ENCODE assay signal across 2 cellular contexts in genomic region chr2:20267529-20267928, GRCh38.
TF ChIP-seq lines count a peak whose summit lies in the region.

No MANE protein-coding gene starts in this region.

TF ChIP-seq in HEK293, 187 proteins besides CTCF, POLR2A, EP300 and RAD21:
- no peak for TF ChIP-seq ZNF211 (tag by site-specific recombination; IDR thresholded peaks at IDR 0.05; ENCODE audit: low read depth)
- no peak for TF ChIP-seq ZNF664 (tag by site-specific recombination; IDR thresholded peaks at IDR 0.05)
- TF ChIP-seq ZBTB20 (tag by site-specific recombination; IDR thresholded peaks at IDR 0.05) = no peak
- TF ChIP-seq ZNF785 (tag by site-specific recombination; IDR thresholded peaks at IDR 0.05) = no peak
- TF ChIP-seq ZNF501 (tag by site-specific recombination; IDR thresholded peaks at IDR 0.05) = no peak
- peak; percentile 38; the same call in 1 of the 2 replicates for TF ChIP-seq ZNF558 (tag by site-specific recombination; IDR thresholded peaks at IDR 0.05)

TF ChIP-seq in GM12878, 131 proteins besides CTCF, POLR2A, EP300 and RAD21:
- no peak for TF ChIP-seq ATF2 (IDR thresholded peaks at IDR 0.05; ENCODE audit: low read length)
- no peak for TF ChIP-seq SUPT20H (IDR thresholded peaks at IDR 0.05; ENCODE audit: borderline replicate concordance, control insufficient read depth, low read depth, low read length)
- TF ChIP-seq BRCA1 (IDR thresholded peaks at IDR 0.05; ENCODE audit: low read depth, low read length) = no peak
- TF ChIP-seq PAX8 (IDR thresholded peaks at IDR 0.05) = no peak
- TF ChIP-seq, protein P1, sequence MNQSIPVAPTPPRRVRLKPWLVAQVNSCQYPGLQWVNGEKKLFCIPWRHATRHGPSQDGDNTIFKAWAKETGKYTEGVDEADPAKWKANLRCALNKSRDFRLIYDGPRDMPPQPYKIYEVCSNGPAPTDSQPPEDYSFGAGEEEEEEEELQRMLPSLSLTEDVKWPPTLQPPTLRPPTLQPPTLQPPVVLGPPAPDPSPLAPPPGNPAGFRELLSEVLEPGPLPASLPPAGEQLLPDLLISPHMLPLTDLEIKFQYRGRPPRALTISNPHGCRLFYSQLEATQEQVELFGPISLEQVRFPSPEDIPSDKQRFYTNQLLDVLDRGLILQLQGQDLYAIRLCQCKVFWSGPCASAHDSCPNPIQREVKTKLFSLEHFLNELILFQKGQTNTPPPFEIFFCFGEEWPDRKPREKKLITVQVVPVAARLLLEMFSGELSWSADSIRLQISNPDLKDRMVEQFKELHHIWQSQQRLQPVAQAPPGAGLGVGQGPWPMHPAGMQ (IDR thresholded peaks at IDR 0.05; ENCODE audit: borderline replicate concordance) = no peak
- TF ChIP-seq NR2C2 (IDR thresholded peaks at IDR 0.05; ENCODE audit: borderline replicate concordance, control insufficient read depth, insufficient read length, low read depth) = no peak
- TF ChIP-seq, protein P2, sequence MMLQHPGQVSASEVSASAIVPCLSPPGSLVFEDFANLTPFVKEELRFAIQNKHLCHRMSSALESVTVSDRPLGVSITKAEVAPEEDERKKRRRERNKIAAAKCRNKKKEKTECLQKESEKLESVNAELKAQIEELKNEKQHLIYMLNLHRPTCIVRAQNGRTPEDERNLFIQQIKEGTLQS (IDR thresholded peaks at IDR 0.05; ENCODE audit: borderline replicate concordance, extremely low read depth, low read depth, low read length) = no peak
- no peak for TF ChIP-seq NRF1 (conservative IDR thresholded peaks at IDR 0.05; ENCODE audit: low read depth, low read length)
- no peak for TF ChIP-seq ZNF384 (IDR thresholded peaks at IDR 0.05; ENCODE audit: borderline replicate concordance, low read depth, low read length)
